In genomic region chr7:116501425-116502167, GRCh38 we compare ENCODE assay signal across 13 cellular contexts. TPM values are rescaled to one million over a fixed set of nuclear protein-coding genes. Genes with fewer than 3 reads are reported as not detected.
DNase-seq lines count a peak whose midpoint lies in the region; ATAC-seq and TF ChIP-seq lines count a peak whose summit lies in the region.
"Had no signal": no experiment of that assay in that cellular context is flagged by ENCODE, and none has a peak within 500 bp of the region (broad histone marks: within the 10 kb centered on the region; RNA-seq: fewer than 3 reads in every experiment).

No MANE protein-coding gene starts in this region.

- ATAC-seq in GM18517 (IDR thresholded peaks at IDR 0.05; ENCODE audit: unreplicated experiment) (no peak), GM18520 (IDR thresholded peaks at IDR 0.05; ENCODE audit: unreplicated experiment) (no peak)

- H3K36me3 Mint-ChIP-seq in neural crest cell (ENCODE audit: low read depth), result no peaks in the 10 kb centered on the region

- TF ChIP-seq EP300 in esophagus muscularis mucosa (IDR thresholded peaks at IDR 0.05), result no peak

- no peak for TF ChIP-seq POLR2A in Peyer's patch (IDR thresholded peaks at IDR 0.05)
- no peak for TF ChIP-seq POLR2A in esophagus muscularis mucosa (IDR thresholded peaks at IDR 0.05; ENCODE audit: low read depth)

- H3K4me1 Mint-ChIP-seq in neural crest cell, result peaks cover 9% of the 10 kb centered on the region

- peaks cover 50% of the 10 kb centered on the region for H3K27me3 Mint-ChIP-seq in neural crest cell (ENCODE audit: low read depth)

- in situ Hi-C loops in ACHN (cut with HindIII; ENCODE audit: low pct_ligation_motif_present, low pct_unique_long_range_greater_than_20kb, low sequenced_read_pairs), result no loop called here

- DNase-seq in ACHN (peak; percentile 65), Peyer's patch (no peak), esophagus muscularis mucosa (ENCODE audit: extremely low spot score) (no peak), neural crest cell (ENCODE audit: low read depth, low spot score) (no peak), GDM1 (lab: John Stamatoyannopoulos, UW) (no peak)
- DNase-seq in stimulated activated CD4-positive, alpha-beta T cell treated with anti-CD3 and anti-CD28 coated beads, Interleukin-15, amount 100 ng/mL, for 24 hours, result no peak
- DNase-seq: activated naive CD4-positive, alpha-beta T cell treated with Interleukin-2 at 50 U/mL for 16 hours; NCI-H2029; stimulated activated CD4-positive, alpha-beta T cell treated with anti-CD3 and anti-CD28 coated beads, Interleukin-12 subunit alpha, Interleukin-12 subunit beta, amount 100 ng/mL, for 4 hours; T-helper 9 cell had no signal

- peak overlapping the region; percentile 42 for H3K4me3 Mint-ChIP-seq in neural crest cell

- H3K4me1 ChIP-seq in Peyer's patch, result peaks cover 0 to 11% (median 5%) of the 10 kb centered on the region in 4 donors
- H3K4me1 ChIP-seq in esophagus muscularis mucosa, result peaks cover 45 to 75% (median 63%) of the 10 kb centered on the region in 4 donors
- H3K4me1 ChIP-seq: BLaER1 treated with 17β-estradiol and CSF1 and Interleukin-3, amounts not matched to agents 10 nM and 100 nM had no signal

- H3K27ac Mint-ChIP-seq in neural crest cell (ENCODE audit: unreplicated experiment), result no peak overlapping the region

- H3K36me3 ChIP-seq in Peyer's patch (no peaks in the 10 kb centered on the region), esophagus muscularis mucosa (peaks cover 0 to 17% (median 5%) of the 10 kb centered on the region in 4 donors)
- H3K36me3 ChIP-seq: BLaER1 treated with 17β-estradiol and CSF1 and Interleukin-3, amounts not matched to agents 10 nM and 100 nM had no signal

- H3K4me3 ChIP-seq in Peyer's patch (peak overlapping the region in 1 of 4 donors; percentile 68), esophagus muscularis mucosa (peak overlapping the region; percentile 66 to 91 (median 88))
- H3K4me3 ChIP-seq: BLaER1 treated with 17β-estradiol and CSF1 and Interleukin-3, amounts not matched to agents 10 nM and 100 nM had no signal

- no peaks in the 10 kb centered on the region for H3K9me3 ChIP-seq in Peyer's patch
- no peaks in the 10 kb centered on the region for H3K9me3 ChIP-seq in esophagus muscularis mucosa

- H3K9me3 Mint-ChIP-seq in neural crest cell, result peaks cover 4% of the 10 kb centered on the region

- H3K27me3 ChIP-seq in Peyer's patch (no peaks in the 10 kb centered on the region), esophagus muscularis mucosa (no peaks in the 10 kb centered on the region)
- H3K27me3 ChIP-seq: BLaER1 treated with 17β-estradiol and CSF1 and Interleukin-3, amounts not matched to agents 10 nM and 100 nM had no signal

- 54% methylated on average over 5 of the region's 5 CpGs for WGBS in esophagus muscularis mucosa

- H3K27ac ChIP-seq in Peyer's patch (peak overlapping the region in 3 of 4 donors; percentile 17 to 85 (median 20)), esophagus muscularis mucosa (replicated peaks in 1 of 4) (peak overlapping the region; percentile 94 to 99 (median 98))
- H3K27ac ChIP-seq: BLaER1 treated with 17β-estradiol and CSF1 and Interleukin-3, amounts not matched to agents 10 nM and 100 nM had no signal

- intact Hi-C loops in esophagus muscularis mucosa (cut with DNase I), result no loop called here

- TF ChIP-seq CTCF in Peyer's patch (IDR thresholded peaks at IDR 0.05) (no peak), esophagus muscularis mucosa (IDR thresholded peaks at IDR 0.05) (no peak), neural crest cell (conservative IDR thresholded peaks at IDR 0.05) (no peak)

RNA-seq across cellular contexts. Expression of gene CAV2, which starts 2.1 kb away (rescaled TPM):
- total RNA-seq in Peyer's patch, result 10 to 100 TPM; 11.8 to 13.9 (median 12.6) TPM
- total RNA-seq in esophagus muscularis mucosa, result 100 to 1,000 TPM; 125 to 148 (median 129) TPM
- 1.6 and 1.9 TPM in 2 replicates for total RNA-seq in neural crest cell

RNA-seq across cellular contexts. Expression of gene CAV1, which starts 23.2 kb away (rescaled TPM):
- total RNA-seq in Peyer's patch (10 to 100 TPM; 17.7 to 42.6 (median 27.6) TPM), esophagus muscularis mucosa (100 to 1,000 TPM; 434 to 638 (median 591) TPM), neural crest cell (3.7 and 5.3 TPM in 2 replicates)

Comparison
In these comparisons a context has a peak if more than half of its experiments do, and no peak if none do; other contexts are left out.
1. RNA of gene CAV2, which starts 2.1 kb away (total RNA-seq): 125 to 148 TPM in esophagus muscularis mucosa; 11.8 to 13.9 TPM in Peyer's patch and 1.6 to 1.9 TPM in neural crest cell; every median in the first group is over 4 times any median in the second.
2. RNA of gene CAV1, which starts 23.2 kb away (total RNA-seq): 434 to 638 TPM in esophagus muscularis mucosa; 17.7 to 42.6 TPM in Peyer's patch and 3.7 to 5.3 TPM in neural crest cell; every median in the first group is over 4 times any median in the second.